In genomic region chr2:134118279-134119116, GRCh38 we compare ENCODE assay signal across 8 cellular contexts.
DNase-seq lines count a peak whose midpoint lies in the region; ATAC-seq lines count a peak whose summit lies in the region.

No MANE protein-coding gene starts in this region.

- H3K27ac ChIP-seq in CD4-positive, alpha-beta memory T cell (ENCODE audit: low read depth, low read length): no peak overlapping the region
- H3K27ac ChIP-seq in mesendoderm (ENCODE audit: low read depth, low read length): no peak overlapping the region

- peaks cover 0 to 12% of the 10 kb centered on the region in 2 donors for H3K36me3 Mint-ChIP-seq in CD4-positive, alpha-beta memory T cell
- H3K36me3 Mint-ChIP-seq in activated CD4-positive, alpha-beta memory T cell treated with anti-CD3 and anti-CD28 coated beads for 36 hours: no peaks in the 10 kb centered on the region

- peak overlapping the region; percentile 88 for H3K18ac ChIP-seq in mesendoderm (ENCODE audit: low read length)

- no peak overlapping the region for H3K9ac ChIP-seq in mesendoderm (ENCODE audit: low read length)

- H3K4me1 Mint-ChIP-seq in CD4-positive, alpha-beta memory T cell: peaks cover 27 to 41% (median 33%) of the 10 kb centered on the region in 4 donors
- peaks cover 35% of the 10 kb centered on the region for H3K4me1 Mint-ChIP-seq in activated CD4-positive, alpha-beta memory T cell treated with anti-CD3 and anti-CD28 coated beads for 36 hours (ENCODE audit: low read depth)

- H3K79me2 ChIP-seq in mesendoderm (ENCODE audit: control insufficient read depth, insufficient read depth, low read length): peaks cover 24% of the 10 kb centered on the region

- no CpG with 5 or more reads among the region's 8 CpGs for WGBS in mesendoderm (ENCODE audit: extremely low coverage, insufficient coverage, low lambda C conversion rate)

- no peak overlapping the region for H2AK5ac ChIP-seq in mesendoderm (ENCODE audit: low read length)

- H4K5ac ChIP-seq in mesendoderm (ENCODE audit: low read length): no peak overlapping the region

- peak overlapping the region; percentile 49 to 99 (median 96) for H3K27ac Mint-ChIP-seq in CD4-positive, alpha-beta memory T cell
- H3K27ac Mint-ChIP-seq in activated CD4-positive, alpha-beta memory T cell treated with anti-CD3 and anti-CD28 coated beads for 36 hours: no peak overlapping the region

- CTCF ChIA-PET in CD4-positive, alpha-beta memory T cell (lab: Charles Lee; ENCODE audit: partially characterized antibody): interaction anchor here (0.7 to 11.1 kb wide), 56 partner anchors 9 to 552 kb away, joined by 3 to 358 read pairs (median 5); partner anchors contain the start of gene MGAT5
- CTCF ChIA-PET in activated CD4-positive, alpha-beta memory T cell treated with anti-CD3 and anti-CD28 coated beads for 36 hours (lab: Charles Lee): interaction anchor here (0.6 to 7.1 kb wide), 48 partner anchors 9 to 346 kb away, joined by 3 to 111 read pairs (median 5); partner anchors contain the start of gene MGAT5

- no peak overlapping the region for H2BK120ac ChIP-seq in mesendoderm (ENCODE audit: low read depth, low read length)

- H3K27me3 Mint-ChIP-seq in CD4-positive, alpha-beta memory T cell: no peaks in the 10 kb centered on the region
- peaks cover 4% of the 10 kb centered on the region for H3K27me3 Mint-ChIP-seq in activated CD4-positive, alpha-beta memory T cell treated with anti-CD3 and anti-CD28 coated beads for 36 hours

- POLR2A ChIA-PET in CD4-positive, alpha-beta memory T cell (lab: Charles Lee; ENCODE audit: partially characterized antibody): interaction anchor here (1.0 to 5.5 kb wide), 14 partner anchors 62 to 1623 kb away, joined by 3 to 98 read pairs (median 10); partner anchors contain the start of genes MGAT5 and UBXN4
- POLR2A ChIA-PET in activated CD4-positive, alpha-beta memory T cell treated with anti-CD3 and anti-CD28 coated beads for 36 hours (lab: Charles Lee): interaction anchor here (0.6 to 3.8 kb wide), 13 partner anchors 8 to 293 kb away, joined by 3 to 18 read pairs (median 5); no protein-coding TSS in a partner anchor

- H3K23ac ChIP-seq in mesendoderm (ENCODE audit: low read length): no peak overlapping the region

- H3K9me3 Mint-ChIP-seq in CD4-positive, alpha-beta memory T cell: no peaks in the 10 kb centered on the region
- no peaks in the 10 kb centered on the region for H3K9me3 Mint-ChIP-seq in activated CD4-positive, alpha-beta memory T cell treated with anti-CD3 and anti-CD28 coated beads for 36 hours

- H3K9me3 ChIP-seq in CD4-positive, alpha-beta memory T cell (ENCODE audit: control insufficient read depth in 1 of 2, low read length in 2 of 2): no peaks in the 10 kb centered on the region

- H3K4ac ChIP-seq in mesendoderm (ENCODE audit: low read depth, low read length): no peak overlapping the region

- no peak overlapping the region for H2BK15ac ChIP-seq in mesendoderm (replicated peaks; ENCODE audit: low read depth)

- peaks cover 10% of the 10 kb centered on the region for H3K79me1 ChIP-seq in mesendoderm (ENCODE audit: low read length)

- H2BK5ac ChIP-seq in mesendoderm (ENCODE audit: low read length): peak overlapping the region; percentile 33

- H3K56ac ChIP-seq in mesendoderm (ENCODE audit: low read length): peak overlapping the region; percentile 38

- H3K4me2 ChIP-seq in mesendoderm (ENCODE audit: low read length): no peak overlapping the region

- H3K4me3 ChIP-seq in CD4-positive, alpha-beta memory T cell (ENCODE audit: low read length in 2 of 2): no peak overlapping the region
- H3K4me3 ChIP-seq in mesendoderm (ENCODE audit: low read length): no peak overlapping the region

- peak overlapping the region; percentile 96 to 100 (median 99) for H3K4me3 Mint-ChIP-seq in CD4-positive, alpha-beta memory T cell
- H3K4me3 Mint-ChIP-seq in activated CD4-positive, alpha-beta memory T cell treated with anti-CD3 and anti-CD28 coated beads for 36 hours: peak overlapping the region; percentile 95

- H4K8ac ChIP-seq in mesendoderm (ENCODE audit: low read depth, low read length): no peak overlapping the region

- ATAC-seq in GM19455 (IDR thresholded peaks at IDR 0.05; ENCODE audit: unreplicated experiment): peak; percentile 41
- peak; percentile 44 for ATAC-seq in HG03565 (IDR thresholded peaks at IDR 0.05; ENCODE audit: unreplicated experiment)

- peaks cover 36% of the 10 kb centered on the region for H3K4me1 ChIP-seq in CD4-positive, alpha-beta memory T cell (ENCODE audit: insufficient read depth, low read length)
- peaks cover 10% of the 10 kb centered on the region for H3K4me1 ChIP-seq in mesendoderm (ENCODE audit: control insufficient read depth, low read depth, low read length)

- DNase-seq in CD4-positive, alpha-beta memory T cell: peak; percentile 80 to 90 (median 81)
- DNase-seq in NCI-H82 treated with DMSO at 0.1 percent for 48 hours (lab: John Stamatoyannopoulos, UW; ENCODE audit: unreplicated experiment) (peak; percentile 81), mesendoderm (peak; percentile 98)
- DNase-seq in activated CD4-positive, alpha-beta memory T cell treated with anti-CD3 and anti-CD28 coated beads for 36 hours: peak; percentile 91
- DNase-seq in effector CD4-positive, alpha-beta T cell: peak; percentile 82
- DNase-seq in stimulated activated CD8-positive, alpha-beta memory T cell treated with anti-CD3 and anti-CD28 coated beads, Interleukin-15, amount 100 ng/mL, for 4 hours (ENCODE audit: low read depth in 2 of 2): peak; percentile 53 to 80

- H3K27me3 ChIP-seq in CD4-positive, alpha-beta memory T cell (ENCODE audit: insufficient read depth, low read length): no peaks in the 10 kb centered on the region
- H3K27me3 ChIP-seq in mesendoderm (ENCODE audit: insufficient read depth, low read length, poor library complexity): no peaks in the 10 kb centered on the region

- intact Hi-C loops in CD4-positive, alpha-beta memory T cell (cut with micrococcal nuclease): loop anchor here (1.0 to 10.0 kb wide), 11 partner anchors 63 to 1624 kb away; partner anchors contain the start of genes CCNT2 and UBXN4
- intact Hi-C loops in activated CD4-positive, alpha-beta memory T cell treated with anti-CD3 and anti-CD28 coated beads for 36 hours (cut with micrococcal nuclease): loop anchor here (1.0 to 5.0 kb wide), 11 partner anchors 18 to 800 kb away; partner anchors contain the start of gene CCNT2

- H3K36me3 ChIP-seq in CD4-positive, alpha-beta memory T cell (ENCODE audit: insufficient read depth, low read length): no peaks in the 10 kb centered on the region
- no peaks in the 10 kb centered on the region for H3K36me3 ChIP-seq in mesendoderm (ENCODE audit: control insufficient read depth, insufficient read depth, low read length)
